Comparison of ENCODE assay signal across 16 cellular contexts in the genomic region with DNA sequence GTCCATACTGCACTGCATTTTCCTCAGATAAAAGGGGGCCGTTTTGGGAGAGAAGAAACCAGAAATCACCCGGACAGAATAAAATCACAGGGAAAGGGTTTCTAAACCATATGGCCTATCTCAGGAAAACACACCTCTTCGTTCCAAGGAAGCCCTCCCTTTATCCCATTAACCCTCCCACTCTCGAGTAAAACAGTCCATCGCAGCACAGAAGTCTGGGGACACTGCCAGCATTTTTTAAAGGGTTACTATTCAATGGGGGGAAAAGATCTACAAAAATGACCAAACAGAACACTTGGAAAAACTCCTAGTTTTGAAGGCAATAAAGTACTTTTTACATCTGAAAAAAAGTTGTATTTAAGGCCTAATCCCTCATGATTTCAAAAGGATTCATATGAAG. TPM values are rescaled to one million over a fixed set of nuclear protein-coding genes. Genes with fewer than 3 reads are reported as not detected.
DNase-seq lines count a peak whose midpoint lies in the region; TF ChIP-seq lines count a peak whose summit lies in the region.
"Had no signal": no experiment of that assay in that cellular context is flagged by ENCODE, and none has a peak within 500 bp of the region (broad histone marks: within the 10 kb centered on the region; RNA-seq: fewer than 3 reads in every experiment).

No MANE protein-coding gene starts in this region.

- no peaks in the 10 kb centered on the region for H3K9me3 Mint-ChIP-seq in nephron

- no peaks in the 10 kb centered on the region for H3K36me3 Mint-ChIP-seq in nephron (ENCODE audit: low read depth)

- H3K9me3 ChIP-seq in BLaER1, result no peaks in the 10 kb centered on the region
- H3K9me3 ChIP-seq in HUES6 (ENCODE audit: control insufficient read depth, insufficient read depth, low read depth, low read length), result no peaks in the 10 kb centered on the region
- H3K9me3 ChIP-seq in stomach, result no peaks in the 10 kb centered on the region
- H3K9me3 ChIP-seq in esophagus muscularis mucosa, result no peaks in the 10 kb centered on the region
- H3K9me3 ChIP-seq: A549, HAP-1 had no signal

- H3K4me1 Mint-ChIP-seq in nephron, result peaks cover 94% of the 10 kb centered on the region

- TF ChIP-seq POLR2A in stomach (IDR thresholded peaks at IDR 0.05), result no peak
- no peak for TF ChIP-seq POLR2A in esophagus muscularis mucosa (IDR thresholded peaks at IDR 0.05; ENCODE audit: low read depth)

- H3K4me2 ChIP-seq in BLaER1, result 0 out of 2 replicates have a peak overlapping the region, but pooled peaks have one; percentile 1
- H3K4me2 ChIP-seq: A549 had no signal

- H3K4me1 ChIP-seq in BLaER1 (peaks cover 49% of the 10 kb centered on the region), HUES6 (ENCODE audit: control insufficient read depth, insufficient read depth, low read length) (peaks cover 92% of the 10 kb centered on the region), stomach (peaks cover 0 to 31% (median 16%) of the 10 kb centered on the region in 4 donors), esophagus muscularis mucosa (peaks cover 28 to 50% (median 33%) of the 10 kb centered on the region in 4 donors)
- H3K4me1 ChIP-seq: A549 had no signal

- H3K27me3 Mint-ChIP-seq in nephron (ENCODE audit: low read depth), result no peaks in the 10 kb centered on the region

- H3K27ac Mint-ChIP-seq in nephron, result peak overlapping the region; percentile 99

- H3K36me3 ChIP-seq in BLaER1, result no peaks in the 10 kb centered on the region
- no peaks in the 10 kb centered on the region for H3K36me3 ChIP-seq in HUES6 (ENCODE audit: control insufficient read depth, insufficient read depth, low read length)
- H3K36me3 ChIP-seq in stomach, result no peaks in the 10 kb centered on the region
- H3K36me3 ChIP-seq in esophagus muscularis mucosa, result no peaks in the 10 kb centered on the region
- H3K36me3 ChIP-seq: HAP-1 had no signal

- H3K4me3 ChIP-seq in BLaER1 (no peak overlapping the region), HUES6 (ENCODE audit: low read depth, low read length) (peak overlapping the region; percentile 10; the same call in 1 of the 2 replicates), fibroblast of pulmonary artery (replicated peaks; ENCODE audit: low read depth, low read length) (no peak overlapping the region), stomach (no peak overlapping the region), esophagus muscularis mucosa (no peak overlapping the region)
- H3K4me3 ChIP-seq: A549, HAP-1, SK-N-MC had no signal

- 0 out of 2 replicates have a peak, but pooled peaks cover 4% of the 10 kb centered on the region for H4K20me1 ChIP-seq in BLaER1

- peaks cover 20% of the 10 kb centered on the region for H3K27me3 ChIP-seq in BLaER1
- no peaks in the 10 kb centered on the region for H3K27me3 ChIP-seq in HUES6 (ENCODE audit: control insufficient read depth, insufficient read depth, low read length)
- H3K27me3 ChIP-seq in stomach, result peaks cover 0 to 5% (median 0%) of the 10 kb centered on the region in 3 donors
- H3K27me3 ChIP-seq in esophagus muscularis mucosa, result no peaks in the 10 kb centered on the region

- DNase-seq in fibroblast of pulmonary artery (ENCODE audit: low read depth) (peak; percentile 66), stomach (no peak), mucosa of gallbladder (ENCODE audit: low spot score) (no peak), NCI-H69 (lab: John Stamatoyannopoulos, UW) (no peak), esophagus muscularis mucosa (ENCODE audit: extremely low spot score) (no peak)
- DNase-seq: C1 segment of cervical spinal cord, NCI-H1930, NCI-H2171 treated with DMSO at 0.1 percent for 48 hours, NCI-H774, Right ventricle myocardium superior had no signal

- H3K9ac ChIP-seq in BLaER1 (no peak overlapping the region), HUES6 (ENCODE audit: low read length) (peak overlapping the region; percentile 69)

- TF ChIP-seq EP300 in stomach (IDR thresholded peaks at IDR 0.05) (no peak), esophagus muscularis mucosa (IDR thresholded peaks at IDR 0.05) (no peak)

- no peak overlapping the region for H3K27ac ChIP-seq in BLaER1
- H3K27ac ChIP-seq in HUES6 (ENCODE audit: low read depth, low read length), result peak overlapping the region; percentile 72; the same call in 1 of the 2 replicates
- H3K27ac ChIP-seq in stomach, result peak overlapping the region in 1 of 5 donors; percentile 27
- no peak overlapping the region for H3K27ac ChIP-seq in esophagus muscularis mucosa (replicated peaks in 1 of 4)
- H3K27ac ChIP-seq: A549, SK-N-MC had no signal

- no peak for TF ChIP-seq CTCF in fibroblast of pulmonary artery (IDR thresholded peaks at IDR 0.05; ENCODE audit: low read length, missing control alignments)
- TF ChIP-seq CTCF in nephron (IDR thresholded peaks at IDR 0.05; ENCODE audit: unreplicated experiment in 3 of 3), result no peak
- no peak for TF ChIP-seq CTCF in stomach (IDR thresholded peaks at IDR 0.05)
- TF ChIP-seq CTCF in esophagus muscularis mucosa (IDR thresholded peaks at IDR 0.05), result no peak

- peak overlapping the region; percentile 75 to 78 (median 76) for H3K4me3 Mint-ChIP-seq in nephron

- 38 to 74% (median 53%) methylated on average over 5 of the region's 5 CpGs for WGBS in stomach, 5 donors
- WGBS in esophagus muscularis mucosa, result 42% methylated on average over 5 of the region's 5 CpGs

- intact Hi-C loops in stomach (cut with DNase I; ENCODE audit: low total_unique reads), result no loop called here
- intact Hi-C loops in esophagus muscularis mucosa (cut with DNase I), result no loop called here

RNA-seq across cellular contexts. Expression of gene IL17RD, which starts 7.5 kb away (rescaled TPM):
- total RNA-seq in stomach, result 10 to 100 TPM in 1 of 5 donors, 1 to 10 TPM in 3, under 1 TPM in 1; 0.72 to 10.1 (median 5.3) TPM
- polyA plus RNA-seq in stomach, result under 1 TPM in 2 of 3 donors, not detected in 1; 0.25 to 0.45 TPM
- total RNA-seq in mucosa of gallbladder, result 11.7 TPM
- total RNA-seq in esophagus muscularis mucosa, result 10 to 100 TPM in 2 of 4 donors, 1 to 10 TPM in 2; 6.1 to 13.2 (median 9.5) TPM

RNA-seq across cellular contexts. Expression of gene HESX1, which starts 42.1 kb away (rescaled TPM):
- total RNA-seq in stomach (10 to 100 TPM in 1 of 5 donors, not detected in 4; 23.9 TPM), mucosa of gallbladder (0.52 TPM), esophagus muscularis mucosa (under 1 TPM in 3 of 4 donors, not detected in 1; 0.52 to 0.86 (median 0.83) TPM)
- 1 to 10 TPM in 2 of 3 donors, under 1 TPM in 1; 1.00 to 2.7 (median 1.8) TPM for polyA plus RNA-seq in stomach
- total RNA-seq: Right ventricle myocardium superior had no signal
